In the genomic region with DNA sequence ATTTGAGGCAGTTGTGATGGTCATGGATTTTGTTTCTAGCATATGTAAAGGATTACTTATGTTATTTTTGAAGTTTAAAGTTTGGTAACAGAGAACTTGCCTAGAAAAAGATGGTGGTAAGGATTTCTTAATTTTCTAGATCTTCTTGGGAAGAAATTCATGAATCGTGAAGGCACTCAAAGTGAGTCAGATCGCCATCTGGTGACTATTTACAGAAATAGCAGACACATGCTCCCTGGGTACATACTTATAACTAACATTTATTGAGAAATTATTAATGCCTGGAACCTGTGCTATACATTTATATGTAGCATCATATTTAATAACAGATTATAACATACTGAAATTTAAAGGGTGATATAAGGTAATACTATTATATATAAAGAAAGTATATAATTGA, we compare ENCODE assay signal across 11 cellular contexts.
DNase-seq lines count a peak whose midpoint lies in the region; ATAC-seq and TF ChIP-seq lines count a peak whose summit lies in the region.
"Had no signal": no experiment of that assay in that cellular context is flagged by ENCODE, and none has a peak within 500 bp of the region (broad histone marks: within the 10 kb centered on the region; RNA-seq: fewer than 3 reads in every experiment).

No MANE protein-coding gene starts in this region.

- H3K9me3 ChIP-seq in iPS DF 6.9 (ENCODE audit: control insufficient read depth, insufficient read depth, low read length) (no peaks in the 10 kb centered on the region), tibial nerve (no peaks in the 10 kb centered on the region)

- no peaks in the 10 kb centered on the region for H3K4me1 ChIP-seq in iPS DF 6.9 (ENCODE audit: control insufficient read depth, insufficient read depth, low read length)
- no peaks in the 10 kb centered on the region for H3K4me1 ChIP-seq in tibial nerve

- H3K36me3 ChIP-seq in iPS DF 6.9 (ENCODE audit: control insufficient read depth, insufficient read depth, low read length) (no peaks in the 10 kb centered on the region), tibial nerve (no peaks in the 10 kb centered on the region)

- no CpG with 5 or more reads among the region's 2 CpGs for WGBS in iPS DF 6.9 (ENCODE audit: insufficient coverage, insufficient read length)
- 32 to 50% methylated on average over 2 of the region's 2 CpGs for whole genome bisulfite sequencing in tibial nerve, 2 donors

- no peak for ATAC-seq in HG02642 (IDR thresholded peaks at IDR 0.05; ENCODE audit: poor library complexity, unreplicated experiment)
- ATAC-seq: activated naive CD8-positive, alpha-beta T cell treated with anti-CD3 and anti-CD28 coated beads, Interleukin-2, amount 50 U/mL, for 24 hours had no signal

- no peak for TF ChIP-seq EP300 in tibial nerve (IDR thresholded peaks at IDR 0.05)

- H3K4me3 ChIP-seq in iPS DF 6.9 (ENCODE audit: low read length) (no peak overlapping the region), tibial nerve (no peak overlapping the region)
- H3K4me3 ChIP-seq: lung had no signal

- H3K27ac ChIP-seq in iPS DF 6.9 (ENCODE audit: low read length) (no peak overlapping the region), tibial nerve (no peak overlapping the region)

- no peaks in the 10 kb centered on the region for H3K27me3 ChIP-seq in iPS DF 6.9 (ENCODE audit: control insufficient read depth, insufficient read depth, low read length)
- no peaks in the 10 kb centered on the region for H3K27me3 ChIP-seq in tibial nerve

- no peak for TF ChIP-seq POLR2A in tibial nerve (IDR thresholded peaks at IDR 0.05)

- TF ChIP-seq CTCF in tibial nerve (IDR thresholded peaks at IDR 0.05): peak in 1 of 5 experiments; percentile 15

- DNase-seq in CMK (ENCODE audit: low read depth) (peak; percentile 14), HT1080 (ENCODE audit: low read depth) (peak; percentile 16), SK-N-DZ (ENCODE audit: low spot score) (peak; percentile 0), iPS DF 6.9 (ENCODE audit: low read depth, low spot score) (peak; percentile 31), tibial nerve (ENCODE audit: low spot score in 2 of 2) (no peak), NCI-H345 (lab: John Stamatoyannopoulos, UW) (no peak)
- DNase-seq in activated CD4-positive, alpha-beta T cell treated with anti-CD3 and anti-CD28 coated beads, Interleukin-2, amount 50 U/mL, for 48 hours: no peak
- DNase-seq: activated naive CD8-positive, alpha-beta T cell treated with anti-CD3 and anti-CD28 coated beads, Interleukin-2, amount 50 U/mL, for 24 hours; SHP77 treated with DMSO at 0.1 percent for 48 hours had no signal

Comparison
In these comparisons a context has a peak if more than half of its experiments do, and no peak if none do; other contexts are left out.
1. DNase-seq: peak in CMK (single experiment), HT1080 (single experiment), SK-N-DZ (single experiment) and iPS DF 6.9 (single experiment); none in tibial nerve (0 of 2), NCI-H345 (single experiment) and activated CD4-positive, alpha-beta T cell treated with anti-CD3 and anti-CD28 coated beads, Interleukin-2, amount 50 U/mL, for 48 hours (0 of 2).